In the genomic region with DNA sequence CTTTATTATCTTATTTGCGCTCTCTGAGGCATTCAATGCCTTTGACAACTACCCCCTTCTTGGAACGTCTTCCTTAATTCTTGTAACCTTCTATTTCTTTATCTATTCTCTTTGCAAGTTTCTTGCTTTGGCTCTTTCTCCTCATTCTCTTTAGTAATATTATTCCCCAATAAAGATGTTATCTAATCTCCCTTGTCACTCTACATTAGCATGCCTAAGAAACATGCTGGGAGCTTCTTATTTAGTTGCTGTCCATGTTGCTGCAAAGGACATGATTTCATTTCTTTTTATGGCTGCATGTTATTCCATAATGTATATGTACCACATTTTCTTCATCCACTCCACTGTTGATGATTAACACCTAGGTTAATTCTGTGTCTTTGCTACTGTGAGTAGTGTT, we compare ENCODE assay signal across 1 cellular context.
TF ChIP-seq lines count a peak whose summit lies in the region.

No MANE protein-coding gene starts in this region.

TF ChIP-seq in IMR-90, 13 proteins besides CTCF, POLR2A, EP300 and RAD21 (continued from another document):
- TF ChIP-seq SMC3 (IDR thresholded peaks at IDR 0.05; ENCODE audit: low read depth, low read length) (no peak), ELK1 (IDR thresholded peaks at IDR 0.05; ENCODE audit: borderline replicate concordance, low read depth, low read length) (no peak), BHLHE40 (IDR thresholded peaks at IDR 0.05; ENCODE audit: low read depth, low read length) (no peak), CEBPB (IDR thresholded peaks at IDR 0.05; ENCODE audit: low read depth, low read length) (no peak), NFE2L2 (IDR thresholded peaks at IDR 0.05; ENCODE audit: low read depth, low read length) (no peak)
TF ChIP-seq in IMR-90: peak in this region for 0.
